Comparison of ENCODE assay signal across 15 cellular contexts in genomic region chr3:30620402-30621360, GRCh38. TPM values are rescaled to one million over a fixed set of nuclear protein-coding genes. Genes with fewer than 3 reads are reported as not detected.
A peak's percentile ranks its signal among the peaks of the same experiment; 100 is the strongest.
DNase-seq lines count a peak whose midpoint lies in the region; ATAC-seq and TF ChIP-seq lines count a peak whose summit lies in the region.
"Had no signal": no experiment of that assay in that cellular context is flagged by ENCODE, and none has a peak within 500 bp of the region (broad histone marks: within the 10 kb centered on the region; RNA-seq: fewer than 3 reads in every experiment).

No MANE protein-coding gene starts in this region.

- peak overlapping the region; percentile 64 for H3K4me3 Mint-ChIP-seq in T-helper 17 cell

- TF ChIP-seq POLR2A in esophagus muscularis mucosa (IDR thresholded peaks at IDR 0.05; ENCODE audit: low read depth): no peak

- H3K9me3 ChIP-seq in T-helper 17 cell (ENCODE audit: control insufficient read depth, low read length, poor library complexity, severe bottlenecking): no peaks in the 10 kb centered on the region
- no peaks in the 10 kb centered on the region for H3K9me3 ChIP-seq in esophagus muscularis mucosa
- no peaks in the 10 kb centered on the region for H3K9me3 ChIP-seq in subcutaneous abdominal adipose tissue (ENCODE audit: control insufficient read depth in 5 of 5, low read length in 5 of 5)
- H3K9me3 ChIP-seq: left lung had no signal

- H3K4me1 ChIP-seq in esophagus muscularis mucosa: peaks cover 91 to 100% (median 99%) of the 10 kb centered on the region in 4 donors
- peaks cover 3 to 80% (median 57%) of the 10 kb centered on the region in 5 donors for H3K4me1 ChIP-seq in subcutaneous abdominal adipose tissue (ENCODE audit: control insufficient read depth in 5 of 5, insufficient read depth in 5 of 5, low read length in 5 of 5)

- H3K27ac Mint-ChIP-seq in T-helper 17 cell: peak overlapping the region; percentile 99

- H3K4me3 ChIP-seq in esophagus muscularis mucosa (no peak overlapping the region), subcutaneous abdominal adipose tissue (ENCODE audit: low read depth in 1 of 5, low read length in 5 of 5) (no peak overlapping the region)
- H3K4me3 ChIP-seq: left lung, PC-9 had no signal

- H3K27ac ChIP-seq in esophagus muscularis mucosa (replicated peaks in 1 of 4) (peak overlapping the region in 3 of 4 donors; percentile 10 to 37 (median 16)), subcutaneous abdominal adipose tissue (ENCODE audit: low read depth, low read length) (peak overlapping the region; percentile 70)
- H3K27ac ChIP-seq: PC-9 had no signal

- no peaks in the 10 kb centered on the region for H3K27me3 Mint-ChIP-seq in T-helper 17 cell

- 80% methylated on average over 4 of the region's 4 CpGs for WGBS in esophagus muscularis mucosa

- peaks cover 5 to 20% (median 7%) of the 10 kb centered on the region in 4 donors for H3K36me3 ChIP-seq in esophagus muscularis mucosa
- peaks cover 0 to 6% (median 0%) of the 10 kb centered on the region in 5 donors for H3K36me3 ChIP-seq in subcutaneous abdominal adipose tissue (ENCODE audit: control insufficient read depth in 5 of 5, insufficient read depth in 5 of 5, low read length in 5 of 5)

- intact Hi-C loops in Right ventricle myocardium inferior (cut with DNase I): no loop called here
- intact Hi-C loops in cardiac septum (cut with DNase I): no loop called here
- intact Hi-C loops in esophagus muscularis mucosa (cut with DNase I): no loop called here

- peaks cover 61% of the 10 kb centered on the region for H3K4me1 Mint-ChIP-seq in T-helper 17 cell

- no peak for TF ChIP-seq CTCF in esophagus muscularis mucosa (IDR thresholded peaks at IDR 0.05)

- no peak overlapping the region for H3K9ac ChIP-seq in subcutaneous abdominal adipose tissue (ENCODE audit: low read length in 5 of 5)

- peaks cover 4% of the 10 kb centered on the region for H3K36me3 Mint-ChIP-seq in T-helper 17 cell (ENCODE audit: low read depth)

- DNase-seq in Right ventricle myocardium inferior (ENCODE audit: missing footprints) (no peak), cardiac septum (ENCODE audit: low spot score) (no peak), T-helper 17 cell (no peak), esophagus muscularis mucosa (ENCODE audit: extremely low spot score) (no peak), medulla oblongata (ENCODE audit: extremely low spot score) (no peak)
- DNase-seq: AML-193, head of caudate nucleus, left lung, NCI-H1048, NCI-H446, occipital lobe, PC-9 had no signal

- TF ChIP-seq EP300 in esophagus muscularis mucosa (IDR thresholded peaks at IDR 0.05): no peak

- ATAC-seq in Right ventricle myocardium inferior (peak; percentile 53), T-helper 17 cell (peak; percentile 10), HG02571 (IDR thresholded peaks at IDR 0.05; ENCODE audit: unreplicated experiment) (no peak), HG02973 (IDR thresholded peaks at IDR 0.05; ENCODE audit: unreplicated experiment) (no peak)
- ATAC-seq: left lung had no signal

- no peaks in the 10 kb centered on the region for H3K27me3 ChIP-seq in esophagus muscularis mucosa
- no peaks in the 10 kb centered on the region for H3K27me3 ChIP-seq in subcutaneous abdominal adipose tissue (ENCODE audit: control insufficient read depth in 5 of 5, insufficient read depth in 4 of 5, low read length in 5 of 5)
- H3K27me3 ChIP-seq: left lung had no signal

RNA-seq across cellular contexts. Expression of gene TGFBR2, which starts 14.3 kb away (rescaled TPM):
- total RNA-seq in Right ventricle myocardium inferior: 186 TPM
- total RNA-seq in cardiac septum: 66.7 TPM
- 10 to 100 TPM; 58.4 to 74.5 TPM for total RNA-seq in T-helper 17 cell
- 100 to 1,000 TPM; 202 to 292 (median 261) TPM for total RNA-seq in esophagus muscularis mucosa

Comparison
In these comparisons a context has a peak if more than half of its experiments do, and no peak if none do; other contexts are left out.
1. ATAC-seq: peak in Right ventricle myocardium inferior (single experiment) and T-helper 17 cell (single experiment); none in HG02571 (single experiment) and HG02973 (single experiment).